ENCODE assay signal across 14 cellular contexts in the genomic region with DNA sequence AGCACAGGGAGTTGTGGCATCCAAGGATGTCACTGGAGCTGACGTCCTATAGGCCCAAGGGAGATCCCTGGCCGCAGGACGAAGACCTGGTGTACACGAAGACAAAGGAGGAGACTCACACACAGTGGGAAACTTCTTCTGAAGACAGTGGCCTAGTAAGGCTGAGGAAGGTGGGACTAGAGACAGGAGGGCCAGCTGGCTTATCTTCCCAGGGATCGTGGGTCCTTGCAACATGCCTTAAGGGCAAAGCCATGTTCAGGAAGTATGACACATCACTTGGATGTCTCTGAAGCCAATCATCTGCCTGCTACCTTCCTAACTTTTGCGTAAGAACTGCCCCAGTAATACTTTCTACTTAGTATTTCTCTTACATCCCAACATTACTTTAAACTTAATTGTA. TPM values are rescaled to one million over a fixed set of nuclear protein-coding genes. Genes with fewer than 3 reads are reported as not detected.
DNase-seq lines count a peak whose midpoint lies in the region; ATAC-seq, FAIRE-seq and TF ChIP-seq lines count a peak whose summit lies in the region.
"Had no signal": no experiment of that assay in that cellular context is flagged by ENCODE, and none has a peak within 500 bp of the region (broad histone marks: within the 10 kb centered on the region; RNA-seq: fewer than 3 reads in every experiment).

No MANE protein-coding gene starts in this region.

- no peak overlapping the region for H3K4me2 ChIP-seq in HepG2 (ENCODE audit: low read depth, low read length)

- H3K27ac ChIP-seq in HepG2 (ENCODE audit: extremely low read length, insufficient read depth, low read length) (no peak overlapping the region), right lobe of liver (no peak overlapping the region), Panc1 (ENCODE audit: low read length) (no peak overlapping the region), testis (no peak overlapping the region)
- H3K27ac ChIP-seq: ascending aorta, thoracic aorta had no signal

- intact Hi-C loops in HepG2 (cut with micrococcal nuclease; ENCODE audit: unreplicated experiment): no loop called here
- intact Hi-C loops in right lobe of liver (cut with DNase I): no loop called here
- intact Hi-C loops in Panc1 (cut with micrococcal nuclease; ENCODE audit: unreplicated experiment): no loop called here
- intact Hi-C loops in testis (cut with DNase I; ENCODE audit: low total_unique reads): no loop called here

- no peaks in the 10 kb centered on the region for H4K20me1 ChIP-seq in HepG2 (ENCODE audit: insufficient read depth, low read length)

- H3K4me1 ChIP-seq in HepG2 (ENCODE audit: insufficient read depth, low read length) (0 out of 2 replicates have a peak, but pooled peaks cover 8% of the 10 kb centered on the region), right lobe of liver (no peaks in the 10 kb centered on the region), Panc1 (ENCODE audit: control insufficient read depth, insufficient read depth, low read length) (no peaks in the 10 kb centered on the region), testis (no peaks in the 10 kb centered on the region)
- H3K4me1 ChIP-seq: ascending aorta had no signal

- TF ChIP-seq POLR2A in HepG2 (IDR thresholded peaks at IDR 0.05; ENCODE audit: insufficient read depth in 1 of 2, low read depth in 2 of 2, low read length in 2 of 2): no peak
- no peak for TF ChIP-seq POLR2A in right lobe of liver (IDR thresholded peaks at IDR 0.05)
- no peak for TF ChIP-seq POLR2A in testis (IDR thresholded peaks at IDR 0.05)

- H2AFZ ChIP-seq in HepG2 (ENCODE audit: low read length): no peak overlapping the region

- BruUV-seq in HepG2 (replicated peaks; lab: Mats Ljungman, UMichigan) (no TSS peak), Panc1 (replicated peaks; lab: Mats Ljungman, UMichigan) (no TSS peak)

- DNase-seq in HepG2 (ENCODE audit: low spot score) (no peak), right lobe of liver (no peak), Panc1 (ENCODE audit: low read depth, low spot score) (no peak), epithelial cell of esophagus (ENCODE audit: low read depth) (peak; percentile 92), urothelium cell line (ENCODE audit: low spot score) (no peak), NCI-H446 (lab: John Stamatoyannopoulos, UW) (no peak), NCI-H2196 treated with DMSO at 0.1 percent for 48 hours (lab: John Stamatoyannopoulos, UW; ENCODE audit: unreplicated experiment) (no peak), testis (no peak)
- DNase-seq: foreskin melanocyte; left ventricle myocardium superior; stimulated activated CD4-positive, alpha-beta T cell treated with anti-CD3 and anti-CD28 coated beads, Interleukin-4, amount 100 ng/mL, for 4 hours had no signal

- peaks cover 0 to 4% of the 10 kb centered on the region in 2 experiments; a peak in 1 of 5 replicates for H3K27me3 ChIP-seq in HepG2 (ENCODE audit: control insufficient read depth in 1 of 2, insufficient read depth in 2 of 2, low read length in 2 of 2)
- H3K27me3 ChIP-seq in right lobe of liver: no peaks in the 10 kb centered on the region
- H3K27me3 ChIP-seq in Panc1 (ENCODE audit: control insufficient read depth, insufficient read depth, low read length): no peaks in the 10 kb centered on the region
- no peaks in the 10 kb centered on the region for H3K27me3 ChIP-seq in testis
- H3K27me3 ChIP-seq: ascending aorta had no signal

- no peak for FAIRE-seq in HepG2 (lab: Jason Lieb, UNC)
- peak; percentile 13 for FAIRE-seq in urothelium cell line (lab: Jason Lieb, UNC)

- no peak for TF ChIP-seq RAD21 in HepG2 (CRISPR knock-in tag; IDR thresholded peaks at IDR 0.05)

- TF ChIP-seq CTCF in HepG2 (CRISPR knock-in tag; IDR thresholded peaks at IDR 0.05): no peak
- no peak for TF ChIP-seq CTCF in right lobe of liver (IDR thresholded peaks at IDR 0.05)
- no peak for TF ChIP-seq CTCF in Panc1 (IDR thresholded peaks at IDR 0.05)
- TF ChIP-seq CTCF in epithelial cell of esophagus (IDR thresholded peaks at IDR 0.05; ENCODE audit: insufficient read depth, low read depth, low read length, missing control alignments): no peak
- no peak for TF ChIP-seq CTCF in testis (IDR thresholded peaks at IDR 0.05)

- TF ChIP-seq EP300 in HepG2 (IDR thresholded peaks at IDR 0.05; ENCODE audit: low read depth in 2 of 2, low read length in 2 of 2) (no peak), HepG2 (CRISPR knock-in tag; IDR thresholded peaks at IDR 0.05; ENCODE audit: borderline replicate concordance) (no peak)

- no peak overlapping the region for H3K9ac ChIP-seq in HepG2 (ENCODE audit: insufficient read depth, low read depth, low read length)
- H3K9ac ChIP-seq: parathyroid adenoma had no signal

- CTCF ChIA-PET in HepG2 (lab: Yijun Ruan, JAX; ENCODE audit: low intra/inter-chr PET ratio, low total read pairs): interaction anchor here (0.8 kb wide), 1 partner anchor 350 kb away, joined by 4 read pairs; no protein-coding TSS in a partner anchor
- CTCF ChIA-PET in Panc1 (lab: Charles Lee): no interaction called here

- no peak overlapping the region for H3K4me3 ChIP-seq in HepG2 (replicated peaks in 1 of 3; ENCODE audit: insufficient read depth in 1 of 3, low read depth in 2 of 3, low read length in 3 of 3)
- no peak overlapping the region for H3K4me3 ChIP-seq in right lobe of liver
- no peak overlapping the region for H3K4me3 ChIP-seq in Panc1 (ENCODE audit: low read depth in 2 of 2, low read length in 2 of 2)
- H3K4me3 ChIP-seq in epithelial cell of esophagus (ENCODE audit: low read length): no peak overlapping the region
- no peak overlapping the region for H3K4me3 ChIP-seq in testis
- H3K4me3 ChIP-seq: ascending aorta, thoracic aorta had no signal

- 42% methylated on average over 6 of the region's 6 CpGs for whole genome bisulfite sequencing in HepG2 (ENCODE audit: low lambda C conversion rate)
- 78% methylated on average over 6 of the region's 6 CpGs for WGBS in right lobe of liver (ENCODE audit: insufficient coverage, low coverage, low lambda C conversion rate, missing lambda C conversion rate)
- WGBS in testis, 2 donors: 84 to 88% methylated on average over 6 of the region's 6 CpGs

- no peaks in the 10 kb centered on the region for H3K79me2 ChIP-seq in HepG2 (ENCODE audit: insufficient read depth, low read length)
- H3K79me2 ChIP-seq: parathyroid adenoma had no signal

- no peak for ATAC-seq in HepG2
- no peak for ATAC-seq in right lobe of liver
- 0 out of 2 replicates have a peak, but pooled peaks have one; percentile 35 for ATAC-seq in Panc1
- ATAC-seq: left ventricle myocardium superior had no signal

- H3K36me3 ChIP-seq in HepG2 (replicated peaks in 1 of 2; ENCODE audit: control insufficient read depth in 1 of 2, insufficient read depth in 2 of 2, low read length in 2 of 2) (no peaks in the 10 kb centered on the region), right lobe of liver (no peaks in the 10 kb centered on the region), Panc1 (ENCODE audit: control insufficient read depth, insufficient read depth, low read length) (no peaks in the 10 kb centered on the region), testis (ENCODE audit: low read depth, missing control alignments) (no peaks in the 10 kb centered on the region)
- H3K36me3 ChIP-seq: ascending aorta, thoracic aorta had no signal

- in situ Hi-C loops in HepG2 (cut with HindIII; ENCODE audit: extremely low pct_ligation_motif_present, low pct_unique_long_range_greater_than_20kb): no loop called here
- in situ Hi-C loops in Panc1 (cut with HindIII; ENCODE audit: low pct_unique_long_range_greater_than_20kb, low sequenced_read_pairs): no loop called here

- POLR2A ChIA-PET in HepG2 (lab: Yijun Ruan, JAX): no interaction called here
- POLR2A ChIA-PET in Panc1 (lab: Charles Lee): no interaction called here

- no peaks in the 10 kb centered on the region for H3K9me3 ChIP-seq in HepG2 (ENCODE audit: low read length)
- H3K9me3 ChIP-seq in right lobe of liver: no peaks in the 10 kb centered on the region
- H3K9me3 ChIP-seq in Panc1 (ENCODE audit: control insufficient read depth, insufficient read depth, low read depth, low read length): no peaks in the 10 kb centered on the region
- H3K9me3 ChIP-seq in testis: no peaks in the 10 kb centered on the region
- H3K9me3 ChIP-seq: ascending aorta, thoracic aorta had no signal

TF ChIP-seq in HepG2, 621 proteins besides CTCF, POLR2A, EP300 and RAD21:
- no peak for TF ChIP-seq NFKB2 (CRISPR knock-in tag; IDR thresholded peaks at IDR 0.05; ENCODE audit: borderline replicate concordance)
- TF ChIP-seq FOSL2 (CRISPR knock-in tag; IDR thresholded peaks at IDR 0.05): peak; percentile 22; the same call in 1 of the 2 replicates
TF ChIP-seq in HepG2: peak in this region for 1.

RNA-seq across cellular contexts. Expression of gene NOX5, which starts 30.4 kb away (rescaled TPM):
- total RNA-seq in HepG2 (2016; rRNA removed; fragmentation: Illumina TruSeq; extraction: Trizol): not detected in 2 replicates
- total RNA-seq in HepG2 (2016; cell fraction: cytosol; rRNA removed; fragmentation: Illumina TruSeq; extraction: Trizol; ENCODE audit: low read depth): not detected in 2 replicates
- not detected in 2 replicates for total RNA-seq in HepG2 (2016; cell fraction: insoluble cytoplasmic fraction; rRNA removed; fragmentation: Illumina TruSeq; extraction: Trizol)
- total RNA-seq in HepG2 (2016; cell fraction: membrane; rRNA removed; fragmentation: Illumina TruSeq; extraction: Trizol): not detected in 2 replicates
- not detected in 2 replicates for total RNA-seq in HepG2 (2016; cell fraction: nucleus; rRNA removed; fragmentation: Illumina TruSeq; extraction: Trizol)
- not detected in 2 replicates for polyA plus RNA-seq in HepG2 (2011; rRNA removed)
- not detected in 2 replicates for polyA plus RNA-seq in HepG2 (2011; cell fraction: cytosol; rRNA removed)
- not detected in 2 replicates for polyA plus RNA-seq in HepG2 (2011; cell fraction: nucleus; rRNA removed)
- not detected in 2 replicates for polyA plus RNA-seq in HepG2 (2012)
- polyA plus RNA-seq in HepG2 (2016; cell fraction: cytosol; fragmentation: Illumina TruSeq; extraction: Trizol; ENCODE audit: low read depth): not detected in 2 replicates
- not detected in 2 replicates for polyA plus RNA-seq in HepG2 (2016; cell fraction: insoluble cytoplasmic fraction; fragmentation: Illumina TruSeq; extraction: Trizol; ENCODE audit: low read depth)
- not detected in 2 replicates for polyA plus RNA-seq in HepG2 (2016; cell fraction: membrane; fragmentation: Illumina TruSeq; extraction: Trizol; ENCODE audit: low read depth)
- not detected in 2 replicates for polyA plus RNA-seq in HepG2 (2016; cell fraction: nucleus; fragmentation: Illumina TruSeq; extraction: Trizol; ENCODE audit: insufficient read depth, low read depth)
- polyA minus RNA-seq in HepG2 (2011; rRNA and poly(A)+ RNA removed; ENCODE audit: low replicate concordance): 2.3 TPM in 1 of 2 replicates, not detected in the other
- not detected in 2 replicates for polyA minus RNA-seq in HepG2 (2011; cell fraction: cytosol; rRNA and poly(A)+ RNA removed)
- polyA minus RNA-seq in HepG2 (2011; cell fraction: nucleus; rRNA and poly(A)+ RNA removed): not detected in 2 replicates
- total RNA-seq in right lobe of liver: under 1 TPM in 3 of 6 experiments, not detected in 3; 0.06 to 0.15 (median 0.11) TPM
- total RNA-seq in Panc1 (2021; ENCODE audit: unreplicated experiment): 0.26 TPM
- polyA plus RNA-seq in Panc1 (2012; ENCODE audit: insufficient read length): 0.21 TPM
- 10 to 100 TPM; 10.7 to 12.2 TPM for total RNA-seq in testis
- 7.9 TPM for polyA plus RNA-seq in testis (ENCODE audit: insufficient read depth, low read depth, low replicate concordance)
- total RNA-seq: left ventricle myocardium superior had no signal
